In the genomic region with DNA sequence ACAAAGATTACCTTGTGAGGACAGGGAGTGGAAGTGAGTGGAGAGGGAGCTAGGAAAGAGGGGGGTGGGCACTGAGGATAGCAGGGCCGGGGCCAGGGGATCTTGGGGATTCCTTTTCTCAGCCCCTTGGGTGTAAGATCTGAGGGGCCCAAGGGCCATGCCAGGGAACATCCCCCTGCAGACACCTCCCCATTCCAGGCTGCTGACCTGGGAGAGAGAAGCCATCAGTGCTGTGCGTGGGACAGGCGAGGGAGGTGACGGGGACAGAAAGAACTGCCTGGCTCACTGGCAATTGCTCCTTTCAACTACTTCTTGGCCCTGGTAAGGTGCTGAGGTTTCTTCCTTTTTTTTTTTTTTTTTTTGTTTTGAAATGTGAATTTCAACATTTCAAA, we compare ENCODE assay signal across 25 cellular contexts. TPM values are rescaled to one million over a fixed set of nuclear protein-coding genes. Genes with fewer than 3 reads are reported as not detected.
A peak's percentile ranks its signal among the peaks of the same experiment; 100 is the strongest.
DNase-seq lines count a peak whose midpoint lies in the region; ATAC-seq and TF ChIP-seq lines count a peak whose summit lies in the region.
"Had no signal": no experiment of that assay in that cellular context is flagged by ENCODE, and none has a peak within 500 bp of the region (broad histone marks: within the 10 kb centered on the region; RNA-seq: fewer than 3 reads in every experiment).

No MANE protein-coding gene starts in this region.

- POLR2A ChIA-PET in SK-N-SH (lab: Yijun Ruan, JAX) = interaction anchor here (0.5 to 0.6 kb wide), 2 partner anchors 23 to 96 kb away, joined by 3 read pairs; no protein-coding TSS in a partner anchor

- no peak for TF ChIP-seq EP300 in SK-N-SH (IDR thresholded peaks at IDR 0.05; ENCODE audit: borderline replicate concordance in 1 of 2, low read depth in 1 of 2, low read length in 1 of 2)

- no peak for DNase-seq in SK-N-SH
- peak; percentile 52 for DNase-seq in endodermal cell
- no peak for DNase-seq in thyroid gland
- no peak for DNase-seq in NOMO-1 treated with DMSO at 0.1 percent for 48 hours (lab: John Stamatoyannopoulos, UW; ENCODE audit: unreplicated experiment)
- no peak for DNase-seq in MV-4-11 (lab: John Stamatoyannopoulos, UW)
- DNase-seq: activated CD4-positive, alpha-beta T cell treated with anti-CD3 and anti-CD28 coated beads, Interleukin-2, amount 10 ng/mL, durations not matched to agents 7 days and 5 days; GF-D8; Kasumi-1; naive thymus-derived CD4-positive, alpha-beta T cell; NCI-H1092 treated with DMSO at 0.1 percent for 48 hours; NCI-H1930; NCI-H345; PC-3; T-helper 2 cell; testis had no signal

- no peaks in the 10 kb centered on the region; a peak in 1 of 4 replicates for H3K4me1 ChIP-seq in SK-N-SH (ENCODE audit: control insufficient read depth in 1 of 2, insufficient read depth in 2 of 2, low read depth in 1 of 2, low read length in 1 of 2)
- H3K4me1 ChIP-seq in endodermal cell (ENCODE audit: control insufficient read depth, insufficient read depth, low read length) = no peaks in the 10 kb centered on the region
- H3K4me1 ChIP-seq in thyroid gland = peaks cover 13 to 23% of the 10 kb centered on the region in 2 donors
- H3K4me1 ChIP-seq: testis had no signal

- no peaks in the 10 kb centered on the region; the same call in 1 of the 2 replicates for H3K79me2 ChIP-seq in SK-N-SH (ENCODE audit: insufficient read depth)
- H3K79me2 ChIP-seq: hepatocyte had no signal

- H3K9me3 ChIP-seq in SK-N-SH (peaks cover 14% of the 10 kb centered on the region; the same call in 1 of the 2 replicates), endodermal cell (ENCODE audit: control insufficient read depth, low read length) (peaks cover 24% of the 10 kb centered on the region), thyroid gland (no peaks in the 10 kb centered on the region)
- H3K9me3 ChIP-seq: testis had no signal

- TF ChIP-seq POLR2A in thyroid gland (IDR thresholded peaks at IDR 0.05) = no peak

- peaks cover 21% of the 10 kb centered on the region for H3K36me3 Mint-ChIP-seq in endodermal cell (ENCODE audit: low read depth)
- peaks cover 31% of the 10 kb centered on the region for H3K36me3 Mint-ChIP-seq in nephron (ENCODE audit: low read depth)
- H3K36me3 Mint-ChIP-seq: stimulated activated effector memory CD8-positive, alpha-beta T cell treated with anti-CD3 and anti-CD28 coated beads, Interleukin-12 subunit alpha, Interleukin-12 subunit beta, amount 100 ng/mL, for 72 hours had no signal

- H3K9me3 Mint-ChIP-seq in endodermal cell = peaks cover 15% of the 10 kb centered on the region
- peaks cover 24% of the 10 kb centered on the region for H3K9me3 Mint-ChIP-seq in nephron

- ATAC-seq in SK-N-SH treated with all-trans-retinoic acid at 6 μM for 48 hours = peak; percentile 18; the same call in 1 of the 3 replicates
- no peak for ATAC-seq in GM21723 (IDR thresholded peaks at IDR 0.05; ENCODE audit: unreplicated experiment)
- ATAC-seq: activated naive CD4-positive, alpha-beta T cell treated with anti-CD3 and anti-CD28 coated beads, Interleukin-2, amount 50 U/mL, for 72 hours; PC-3 had no signal

- peaks cover 4% of the 10 kb centered on the region for H3F3A ChIP-seq in SK-N-SH (replicated peaks; ENCODE audit: insufficient read depth)

- no peaks in the 10 kb centered on the region for H3K27me3 Mint-ChIP-seq in endodermal cell (ENCODE audit: insufficient read depth)
- no peaks in the 10 kb centered on the region for H3K27me3 Mint-ChIP-seq in nephron (ENCODE audit: low read depth)

- H3K4me1 Mint-ChIP-seq in endodermal cell = peaks cover 4% of the 10 kb centered on the region
- H3K4me1 Mint-ChIP-seq in nephron = peaks cover 15% of the 10 kb centered on the region
- H3K4me1 Mint-ChIP-seq: activated CD4-positive, alpha-beta T cell treated with anti-CD3 and anti-CD28 coated beads, Interleukin-2, amount 10 ng/mL, durations not matched to agents 7 days and 5 days; memory B cell; naive thymus-derived CD4-positive, alpha-beta T cell; stimulated activated effector memory CD8-positive, alpha-beta T cell treated with anti-CD3 and anti-CD28 coated beads, Interleukin-12 subunit alpha, Interleukin-12 subunit beta, amount 100 ng/mL, for 72 hours had no signal

- peaks cover 0 to 11% of the 10 kb centered on the region in 2 experiments for H3K36me3 ChIP-seq in SK-N-SH (replicated peaks in 1 of 2; ENCODE audit: control insufficient read depth in 1 of 2, insufficient read depth in 2 of 2, low read length in 1 of 2)
- H3K36me3 ChIP-seq in endodermal cell (ENCODE audit: control insufficient read depth, insufficient read depth, low read length) = peaks cover 13% of the 10 kb centered on the region
- H3K36me3 ChIP-seq in thyroid gland = peaks cover 0 to 5% of the 10 kb centered on the region in 2 donors

- H3K4me3 Mint-ChIP-seq in endodermal cell (no peak overlapping the region), nephron (peak overlapping the region in 1 of 3 experiments; percentile 4)
- H3K4me3 Mint-ChIP-seq: activated CD4-positive, alpha-beta T cell treated with anti-CD3 and anti-CD28 coated beads, Interleukin-2, amount 10 ng/mL, durations not matched to agents 7 days and 5 days; memory B cell; naive thymus-derived CD4-positive, alpha-beta T cell; stimulated activated effector memory CD8-positive, alpha-beta T cell treated with anti-CD3 and anti-CD28 coated beads, Interleukin-12 subunit alpha, Interleukin-12 subunit beta, amount 100 ng/mL, for 72 hours had no signal

- H3K27me3 ChIP-seq in SK-N-SH (ENCODE audit: insufficient read depth) = no peaks in the 10 kb centered on the region
- H3K27me3 ChIP-seq in endodermal cell (ENCODE audit: control insufficient read depth, insufficient read depth, low read length, poor library complexity, severe bottlenecking) = no peaks in the 10 kb centered on the region
- H3K27me3 ChIP-seq in thyroid gland = no peaks in the 10 kb centered on the region
- H3K27me3 ChIP-seq: hepatocyte, SJCRH30, testis had no signal

- H3K9ac ChIP-seq in SK-N-SH (no peak overlapping the region), endodermal cell (ENCODE audit: extremely low read depth, low read length, poor library complexity, severe bottlenecking) (no peak overlapping the region)

- H3K4me3 ChIP-seq in SK-N-SH (ENCODE audit: low read depth in 2 of 2, low read length in 1 of 2) (no peak overlapping the region), endodermal cell (ENCODE audit: low read length) (no peak overlapping the region), thyroid gland (replicated peaks in 1 of 3) (no peak overlapping the region)
- H3K4me3 ChIP-seq: hepatocyte, SJCRH30, testis had no signal

- no peak for TF ChIP-seq CTCF in SK-N-SH (IDR thresholded peaks at IDR 0.05)
- no peak for TF ChIP-seq CTCF in endodermal cell (conservative IDR thresholded peaks at IDR 0.05)
- no peak for TF ChIP-seq CTCF in nephron (IDR thresholded peaks at IDR 0.05; ENCODE audit: unreplicated experiment in 3 of 3)
- TF ChIP-seq CTCF in thyroid gland (IDR thresholded peaks at IDR 0.05) = no peak

- 88% methylated on average over 4 of the region's 4 CpGs for WGBS in SK-N-SH (ENCODE audit: low lambda C conversion rate)
- 93% methylated on average over 4 of the region's 4 CpGs; no CpG with 5 or more reads in 1 of the 2 experiments for WGBS in endodermal cell (ENCODE audit: insufficient coverage in 1 of 2, insufficient read length in 1 of 2), 2 experiments
- 81 to 83% methylated on average over 4 of the region's 4 CpGs for WGBS in thyroid gland, 2 donors

- H3K27ac ChIP-seq in SK-N-SH (ENCODE audit: low read depth in 2 of 2, low read length in 1 of 2) (no peak overlapping the region), endodermal cell (ENCODE audit: low read depth, low read length) (no peak overlapping the region), thyroid gland (peak overlapping the region; percentile 66 to 94 (median 86))
- H3K27ac ChIP-seq: 22Rv1, hepatocyte, SJCRH30, testis had no signal

- no peak overlapping the region for H3K4me2 ChIP-seq in SK-N-SH
- H3K4me2 ChIP-seq: hepatocyte had no signal

- no peaks in the 10 kb centered on the region for H4K20me1 ChIP-seq in SK-N-SH (ENCODE audit: insufficient read depth)

- CTCF ChIA-PET in SK-N-SH (lab: Yijun Ruan, JAX) = interaction anchor here (1.5 to 3.6 kb wide), 2 partner anchors 9 to 117 kb away, joined by 3 to 22 read pairs; no protein-coding TSS in a partner anchor

- intact Hi-C loops in thyroid gland (cut with DNase I) = no loop called here

- H2AFZ ChIP-seq in SK-N-SH (ENCODE audit: low read depth) = no peak overlapping the region
- H2AFZ ChIP-seq: hepatocyte had no signal

- TF ChIP-seq RAD21 in SK-N-SH (IDR thresholded peaks at IDR 0.05; ENCODE audit: low read length) = no peak

- H3K27ac Mint-ChIP-seq in endodermal cell (peak overlapping the region; percentile 78), nephron (peak overlapping the region; percentile 36 to 93 (median 53))
- H3K27ac Mint-ChIP-seq: activated CD4-positive, alpha-beta T cell treated with anti-CD3 and anti-CD28 coated beads, Interleukin-2, amount 10 ng/mL, durations not matched to agents 7 days and 5 days; activated naive CD4-positive, alpha-beta T cell treated with anti-CD3 and anti-CD28 coated beads, Interleukin-2, amount 50 U/mL, for 72 hours; memory B cell; naive thymus-derived CD4-positive, alpha-beta T cell; stimulated activated effector memory CD8-positive, alpha-beta T cell treated with anti-CD3 and anti-CD28 coated beads, Interleukin-12 subunit alpha, Interleukin-12 subunit beta, amount 100 ng/mL, for 72 hours had no signal

- H3K9me2 ChIP-seq in SK-N-SH = no peaks in the 10 kb centered on the region

TF ChIP-seq in SK-N-SH treated with all-trans-retinoic acid at 6 μM for 48 hours, 23 proteins besides CTCF, POLR2A, EP300 and RAD21 (continues in another document):
- no peak for TF ChIP-seq ZNF565 (CRISPR knock-in tag; conservative IDR thresholded peaks at IDR 0.05; ENCODE audit: low read depth)
- no peak for TF ChIP-seq TOX (CRISPR knock-in tag; IDR thresholded peaks at IDR 0.05; ENCODE audit: borderline replicate concordance)

TF ChIP-seq in SK-N-SH, 30 proteins besides CTCF, POLR2A, EP300 and RAD21:
- TF ChIP-seq IRF3 (IDR thresholded peaks at IDR 0.05; ENCODE audit: low read depth, low read length) = no peak
- no peak for TF ChIP-seq RFX5 (IDR thresholded peaks at IDR 0.05; ENCODE audit: low read length)

RNA-seq across cellular contexts. Expression of gene BTBD16, which starts 12.0 kb away (rescaled TPM):
- 0.03 TPM in 1 of 2 replicates, not detected in the other for polyA plus RNA-seq in SK-N-SH (2012; rRNA removed)
- polyA plus RNA-seq in SK-N-SH (2012; cell fraction: cytosol; rRNA removed) = 0.03 and 0.08 TPM in 2 replicates
- polyA plus RNA-seq in SK-N-SH (2012; cell fraction: nucleus; rRNA removed) = 0.02 TPM in 1 of 2 replicates, not detected in the other
- not detected for total RNA-seq in endodermal cell
- not detected for polyA plus RNA-seq in endodermal cell (2013, experiment 1 of 2)
- not detected for polyA plus RNA-seq in endodermal cell (2013, experiment 2 of 2)
- total RNA-seq in thyroid gland = under 1 TPM in 1 of 4 donors, not detected in 3; 0.11 TPM
- total RNA-seq: activated CD4-positive, alpha-beta T cell treated with anti-CD3 and anti-CD28 coated beads, Interleukin-2, amount 10 ng/mL, durations not matched to agents 7 days and 5 days; activated naive CD4-positive, alpha-beta T cell treated with anti-CD3 and anti-CD28 coated beads, Interleukin-2, amount 50 U/mL, for 72 hours; cerebellum; naive thymus-derived CD4-positive, alpha-beta T cell; PC-3; SJCRH30 had no signal
- polyA plus RNA-seq: naive thymus-derived CD4-positive, alpha-beta T cell had no signal

Comparison
In these comparisons a context has a peak if more than half of its experiments do, and no peak if none do; other contexts are left out.
1. H3K27ac ChIP-seq: peak in thyroid gland (3 of 3); none in SK-N-SH (0 of 2) and endodermal cell (single experiment).